ENCODE assay signal across 8 cellular contexts in the genomic region with DNA sequence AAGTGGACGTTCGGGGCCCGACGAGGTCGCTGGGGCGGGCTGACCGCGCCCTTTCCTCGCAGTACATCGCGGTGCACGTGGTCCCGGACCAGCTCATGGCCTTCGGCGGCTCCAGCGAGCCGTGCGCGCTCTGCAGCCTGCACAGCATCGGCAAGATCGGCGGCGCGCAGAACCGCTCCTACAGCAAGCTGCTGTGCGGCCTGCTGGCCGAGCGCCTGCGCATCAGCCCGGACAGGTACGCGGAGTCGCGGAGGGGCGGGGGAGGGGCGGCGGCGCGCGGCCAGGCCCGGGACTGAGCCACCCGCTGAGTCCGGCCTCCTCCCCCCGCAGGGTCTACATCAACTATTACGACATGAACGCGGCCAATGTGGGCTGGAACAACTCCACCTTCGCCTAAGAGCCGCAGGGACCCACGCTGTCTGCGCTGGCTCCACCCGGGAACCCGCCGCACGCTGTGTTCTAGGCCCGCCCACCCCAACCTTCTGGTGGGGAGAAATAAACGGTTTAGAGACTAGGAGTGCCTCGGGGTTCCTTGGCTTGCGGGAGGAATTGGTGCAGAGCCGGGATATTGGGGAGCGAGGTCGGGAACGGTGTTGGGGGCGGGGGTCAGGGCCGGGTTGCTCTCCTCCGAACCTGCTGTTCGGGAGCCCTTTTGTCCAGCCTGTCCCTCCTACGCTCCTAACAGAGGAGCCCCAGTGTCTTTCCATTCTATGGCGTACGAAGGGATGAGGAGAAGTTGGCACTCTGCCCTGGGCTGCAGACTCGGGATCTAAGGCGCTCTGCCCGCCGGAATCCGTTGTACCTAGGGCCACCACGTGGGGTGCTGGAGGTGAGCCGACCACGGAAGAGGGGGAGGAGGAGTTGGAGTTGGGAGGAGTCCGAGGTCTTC. TPM values are rescaled to one million over a fixed set of nuclear protein-coding genes. Genes with fewer than 3 reads are reported as not detected.
DNase-seq lines count a peak whose midpoint lies in the region; ATAC-seq and TF ChIP-seq lines count a peak whose summit lies in the region.

No MANE protein-coding gene starts in this region.

- H3K27ac Mint-ChIP-seq in activated CD8-positive, alpha-beta T cell treated with anti-CD3 and anti-CD28 coated beads for 36 hours: peak overlapping the region; percentile 99

- H3K36me3 Mint-ChIP-seq in activated CD8-positive, alpha-beta T cell treated with anti-CD3 and anti-CD28 coated beads for 36 hours (ENCODE audit: low read depth): peaks cover 42% of the 10 kb centered on the region

- no peaks in the 10 kb centered on the region for H3K27me3 Mint-ChIP-seq in activated CD8-positive, alpha-beta T cell treated with anti-CD3 and anti-CD28 coated beads for 36 hours

- DNase-seq in 8988T (peak; percentile 56), NCI-H748 treated with DMSO at 0.1 percent for 48 hours (lab: John Stamatoyannopoulos, UW) (peak; percentile 9), medulla oblongata (ENCODE audit: extremely low spot score) (peak; percentile 53)
- peak; percentile 85 for DNase-seq in activated CD8-positive, alpha-beta T cell treated with anti-CD3 and anti-CD28 coated beads for 36 hours
- DNase-seq in effector CD8-positive, alpha-beta T cell (lab: John Stamatoyannopoulos, UW): peak; percentile 43
- peak; percentile 35 for DNase-seq in stimulated activated CD8-positive, alpha-beta memory T cell treated with anti-CD3 and anti-CD28 coated beads, Interleukin-12 subunit alpha, Interleukin-12 subunit beta, amount 100 ng/mL, for 24 hours (ENCODE audit: extremely low read depth)

- ATAC-seq in GM18511 (IDR thresholded peaks at IDR 0.05; ENCODE audit: unreplicated experiment) (peak; percentile 37), HG03354 (IDR thresholded peaks at IDR 0.05; ENCODE audit: poor library complexity, severe bottlenecking, unreplicated experiment) (peak; percentile 37)
- ATAC-seq in activated CD8-positive, alpha-beta T cell treated with anti-CD3 and anti-CD28 coated beads for 36 hours: peak; percentile 51

- CTCF ChIA-PET in activated CD8-positive, alpha-beta T cell treated with anti-CD3 and anti-CD28 coated beads for 36 hours (lab: Charles Lee): interaction anchor here (0.8 to 2.0 kb wide), 21 partner anchors 10 to 348 kb away, joined by 3 to 28 read pairs (median 5); a partner anchor contains a TSS

- POLR2A ChIA-PET in activated CD8-positive, alpha-beta T cell treated with anti-CD3 and anti-CD28 coated beads for 36 hours (lab: Charles Lee): interaction anchor here (0.6 to 9.2 kb wide), 13 partner anchors 8 to 262 kb away, joined by 3 to 125 read pairs (median 4); a partner anchor contains a TSS

- TF ChIP-seq CTCF in activated CD8-positive, alpha-beta T cell treated with anti-CD3 and anti-CD28 coated beads for 36 hours (IDR thresholded peaks at IDR 0.05): peak; percentile 67

- H3K4me1 Mint-ChIP-seq in activated CD8-positive, alpha-beta T cell treated with anti-CD3 and anti-CD28 coated beads for 36 hours (ENCODE audit: low read depth): peaks cover 21% of the 10 kb centered on the region

- intact Hi-C loops in activated CD8-positive, alpha-beta T cell treated with anti-CD3 and anti-CD28 coated beads for 36 hours (cut with micrococcal nuclease): no loop called here

- peak overlapping the region; percentile 94 for H3K4me3 Mint-ChIP-seq in activated CD8-positive, alpha-beta T cell treated with anti-CD3 and anti-CD28 coated beads for 36 hours

- no peaks in the 10 kb centered on the region for H3K9me3 Mint-ChIP-seq in activated CD8-positive, alpha-beta T cell treated with anti-CD3 and anti-CD28 coated beads for 36 hours

RNA-seq across cellular contexts. Expression of a gene that starts 0.8 kb away (rescaled TPM):
- 1,000 to 10,000 TPM; 1,485 to 1,525 TPM for total RNA-seq in activated CD8-positive, alpha-beta T cell treated with anti-CD3 and anti-CD28 coated beads for 36 hours

RNA-seq across cellular contexts. Expression of a gene that starts 37.3 kb away (rescaled TPM):
- total RNA-seq in activated CD8-positive, alpha-beta T cell treated with anti-CD3 and anti-CD28 coated beads for 36 hours: 1 to 10 TPM; 8.0 to 8.6 TPM

RNA-seq across cellular contexts. Expression of a gene that starts 56.1 kb away (rescaled TPM):
- 1 to 10 TPM; 5.4 to 7.6 TPM for total RNA-seq in activated CD8-positive, alpha-beta T cell treated with anti-CD3 and anti-CD28 coated beads for 36 hours

Comparison
In these comparisons a context has a peak if more than half of its experiments do, and no peak if none do; other contexts are left out.
1. Peak in every context shown above with its lines: DNase-seq and ATAC-seq.
2. DNase-seq: peak in every context shown above with its lines; median percentile 85 in activated CD8-positive, alpha-beta T cell treated with anti-CD3 and anti-CD28 coated beads for 36 hours; 56 in 8988T; 53 in medulla oblongata; 43 in effector CD8-positive, alpha-beta T cell; 35 in stimulated activated CD8-positive, alpha-beta memory T cell treated with anti-CD3 and anti-CD28 coated beads, Interleukin-12 subunit alpha, Interleukin-12 subunit beta, amount 100 ng/mL, for 24 hours; 9 in NCI-H748 treated with DMSO at 0.1 percent for 48 hours.